In the genomic region with DNA sequence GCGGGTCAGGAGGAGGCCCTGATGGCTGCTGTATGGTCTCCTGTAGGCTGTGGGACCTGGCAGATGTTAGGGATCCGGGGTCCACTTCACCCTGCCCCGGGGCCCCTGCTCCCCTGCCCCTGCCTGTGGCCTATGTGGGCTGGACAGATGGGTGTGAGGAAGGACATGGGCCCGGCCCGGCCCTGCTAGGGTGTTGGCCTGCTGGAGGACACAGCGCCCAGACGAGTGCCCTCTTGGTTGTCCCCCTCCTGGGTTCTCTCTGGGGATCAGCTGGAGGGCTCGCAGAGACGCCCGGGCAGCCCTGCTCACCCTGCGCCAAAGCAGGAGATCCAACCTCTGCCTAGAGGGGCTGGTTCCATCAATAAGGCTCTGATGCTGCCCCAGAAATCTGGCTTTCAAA, we compare ENCODE assay signal across 23 cellular contexts. TPM values are rescaled to one million over a fixed set of nuclear protein-coding genes. Genes with fewer than 3 reads are reported as not detected.
DNase-seq lines count a peak whose midpoint lies in the region; ATAC-seq lines count a peak whose summit lies in the region.
"Had no signal": no experiment of that assay in that cellular context is flagged by ENCODE, and none has a peak within 500 bp of the region (broad histone marks: within the 10 kb centered on the region; RNA-seq: fewer than 3 reads in every experiment).

No MANE protein-coding gene starts in this region.

- in situ Hi-C loops in G401 (cut with HindIII; ENCODE audit: low sequenced_read_pairs) = no loop called here

- H3K4me1 ChIP-seq in BLaER1 treated with 17β-estradiol and CSF1 and Interleukin-3, amounts not matched to agents 10 nM and 100 nM = peaks cover 62 to 97% (median 94%) of the 10 kb centered on the region in 10 experiments
- peaks cover 26% of the 10 kb centered on the region for H3K4me1 ChIP-seq in mesenchymal stem cell (ENCODE audit: control insufficient read depth, insufficient read depth, low read depth, low read length)

- no peaks in the 10 kb centered on the region for H3K27me3 Mint-ChIP-seq in activated naive CD8-positive, alpha-beta T cell
- H3K27me3 Mint-ChIP-seq in activated naive CD8-positive, alpha-beta T cell treated with anti-CD3 and anti-CD28 coated beads for 36 hours = no peaks in the 10 kb centered on the region
- H3K27me3 Mint-ChIP-seq in immature natural killer cell (ENCODE audit: low read depth in 3 of 3) = peaks cover 8 to 13% (median 9%) of the 10 kb centered on the region in 3 donors
- H3K27me3 Mint-ChIP-seq: CD4-positive, alpha-beta memory T cell had no signal

- peak overlapping the region in 8 of 11 experiments; percentile 82 to 93 (median 89); a peak in 10 of 22 replicates for H3K4me2 ChIP-seq in BLaER1 treated with 17β-estradiol and CSF1 and Interleukin-3, amounts not matched to agents 10 nM and 100 nM
- H3K4me2 ChIP-seq in mesenchymal stem cell (ENCODE audit: low read length, poor library complexity, severe bottlenecking) = no peak overlapping the region

- H3K9me3 Mint-ChIP-seq in activated naive CD8-positive, alpha-beta T cell (ENCODE audit: low read depth) = no peaks in the 10 kb centered on the region
- H3K9me3 Mint-ChIP-seq in activated naive CD8-positive, alpha-beta T cell treated with anti-CD3 and anti-CD28 coated beads for 36 hours = no peaks in the 10 kb centered on the region
- no peaks in the 10 kb centered on the region for H3K9me3 Mint-ChIP-seq in immature natural killer cell
- H3K9me3 Mint-ChIP-seq: CD4-positive, alpha-beta memory T cell; CD4-positive, CD25-positive, alpha-beta regulatory T cell; CD8-positive, alpha-beta memory T cell had no signal

- H4K91ac ChIP-seq in mesenchymal stem cell (ENCODE audit: low read length) = no peak overlapping the region

- peak overlapping the region; percentile 19 for H2BK15ac ChIP-seq in mesenchymal stem cell (ENCODE audit: low read depth, poor library complexity, severe bottlenecking)

- no peak for ATAC-seq in esophagus mucosa

- no peak overlapping the region for H2AK5ac ChIP-seq in mesenchymal stem cell (ENCODE audit: low read length, severe bottlenecking)

- no peak overlapping the region for H3K9ac ChIP-seq in BLaER1 treated with 17β-estradiol and CSF1 and Interleukin-3, amounts not matched to agents 10 nM and 100 nM
- no peak overlapping the region for H3K9ac ChIP-seq in mesenchymal stem cell (ENCODE audit: low read length)

- H3K27me3 ChIP-seq in BLaER1 treated with 17β-estradiol and CSF1 and Interleukin-3, amounts not matched to agents 10 nM and 100 nM = peaks cover 0 to 64% (median 0%) of the 10 kb centered on the region in 11 experiments; a peak in 7 of 22 replicates
- peaks cover 0 to 52% of the 10 kb centered on the region in 2 experiments for H3K27me3 ChIP-seq in mesenchymal stem cell (ENCODE audit: control insufficient read depth in 1 of 2, insufficient read depth in 1 of 2, low read length in 2 of 2)
- H3K27me3 ChIP-seq: BE2C had no signal

- peak overlapping the region; percentile 6 for H3K27ac Mint-ChIP-seq in activated naive CD8-positive, alpha-beta T cell
- H3K27ac Mint-ChIP-seq in activated naive CD8-positive, alpha-beta T cell treated with anti-CD3 and anti-CD28 coated beads for 36 hours = no peak overlapping the region
- H3K27ac Mint-ChIP-seq in immature natural killer cell = no peak overlapping the region
- H3K27ac Mint-ChIP-seq: CD14-positive monocyte had no signal

- H2BK12ac ChIP-seq in mesenchymal stem cell (ENCODE audit: low read length in 2 of 2) = no peak overlapping the region

- H3K9me3 ChIP-seq in BLaER1 treated with 17β-estradiol and CSF1 and Interleukin-3, amounts not matched to agents 10 nM and 100 nM (replicated peaks in 1 of 11) = no peaks in the 10 kb centered on the region
- no peaks in the 10 kb centered on the region for H3K9me3 ChIP-seq in mesenchymal stem cell (ENCODE audit: control insufficient read depth, low read length)
- H3K9me3 ChIP-seq: BE2C had no signal

- WGBS in mesenchymal stem cell = 86% methylated on average over 11 of the region's 11 CpGs

- no peak overlapping the region for H3K14ac ChIP-seq in mesenchymal stem cell (ENCODE audit: low read length in 2 of 2)

- DNase-seq in activated naive CD8-positive, alpha-beta T cell treated with anti-CD3 and anti-CD28 coated beads for 36 hours = no peak
- DNase-seq in mesenchymal stem cell (no peak), G401 (ENCODE audit: low spot score) (no peak), immature natural killer cell (no peak)
- DNase-seq: 8988T; ACHN; BE2C; C1 segment of cervical spinal cord; CD4-positive, alpha-beta memory T cell; CD4-positive, CD25-positive, alpha-beta regulatory T cell; CD8-positive, alpha-beta memory T cell; COR-L47; DMS 273 treated with DMSO at 0.1 percent for 48 hours; DMS153; DMS53; DMS79; DND-41; EL; GF-D8 had no signal

- H3K18ac ChIP-seq in mesenchymal stem cell (ENCODE audit: low read depth in 1 of 2, low read length in 2 of 2) = no peak overlapping the region

- H4K8ac ChIP-seq in mesenchymal stem cell (ENCODE audit: low read length) = no peak overlapping the region

- H3K4me3 Mint-ChIP-seq in activated naive CD8-positive, alpha-beta T cell = no peak overlapping the region
- H3K4me3 Mint-ChIP-seq in activated naive CD8-positive, alpha-beta T cell treated with anti-CD3 and anti-CD28 coated beads for 36 hours = no peak overlapping the region
- no peak overlapping the region for H3K4me3 Mint-ChIP-seq in immature natural killer cell
- H3K4me3 Mint-ChIP-seq: CD14-positive monocyte; CD4-positive, alpha-beta memory T cell; CD8-positive, alpha-beta memory T cell had no signal

- no peak overlapping the region for H2AFZ ChIP-seq in mesenchymal stem cell (ENCODE audit: low read depth, low read length)

- no peak overlapping the region for H3K4ac ChIP-seq in mesenchymal stem cell (ENCODE audit: low read depth in 1 of 2, low read length in 2 of 2)

- no peaks in the 10 kb centered on the region for H3K36me3 ChIP-seq in BLaER1 treated with 17β-estradiol and CSF1 and Interleukin-3, amounts not matched to agents 10 nM and 100 nM
- H3K36me3 ChIP-seq in mesenchymal stem cell (ENCODE audit: control insufficient read depth in 1 of 2, insufficient read depth in 2 of 2, low read depth in 1 of 2, low read length in 2 of 2) = peaks cover 0 to 43% of the 10 kb centered on the region in 2 experiments
- H3K36me3 ChIP-seq: BE2C had no signal

- H3K4me3 ChIP-seq in BLaER1 treated with 17β-estradiol and CSF1 and Interleukin-3, amounts not matched to agents 10 nM and 100 nM = no peak overlapping the region
- no peak overlapping the region for H3K4me3 ChIP-seq in mesenchymal stem cell (ENCODE audit: insufficient read depth in 1 of 2, low read depth in 1 of 2, low read length in 2 of 2)

- no peaks in the 10 kb centered on the region for H3K36me3 Mint-ChIP-seq in activated naive CD8-positive, alpha-beta T cell
- no peaks in the 10 kb centered on the region for H3K36me3 Mint-ChIP-seq in activated naive CD8-positive, alpha-beta T cell treated with anti-CD3 and anti-CD28 coated beads for 36 hours
- H3K36me3 Mint-ChIP-seq in immature natural killer cell = no peaks in the 10 kb centered on the region
- H3K36me3 Mint-ChIP-seq: CD14-positive monocyte; CD4-positive, alpha-beta memory T cell; CD4-positive, CD25-positive, alpha-beta regulatory T cell; CD8-positive, alpha-beta memory T cell had no signal

- no peak overlapping the region for H3K23ac ChIP-seq in mesenchymal stem cell (ENCODE audit: low read length in 2 of 2)

- peaks cover 28% of the 10 kb centered on the region for H3K4me1 Mint-ChIP-seq in activated naive CD8-positive, alpha-beta T cell (ENCODE audit: low read depth)
- H3K4me1 Mint-ChIP-seq in activated naive CD8-positive, alpha-beta T cell treated with anti-CD3 and anti-CD28 coated beads for 36 hours = peaks cover 23% of the 10 kb centered on the region
- peaks cover 22 to 26% of the 10 kb centered on the region in 2 donors for H3K4me1 Mint-ChIP-seq in immature natural killer cell

- peaks cover 0 to 36% (median 0%) of the 10 kb centered on the region in 11 experiments; a peak in 6 of 22 replicates for H4K20me1 ChIP-seq in BLaER1 treated with 17β-estradiol and CSF1 and Interleukin-3, amounts not matched to agents 10 nM and 100 nM

- no peak overlapping the region for H2BK5ac ChIP-seq in mesenchymal stem cell (ENCODE audit: low read depth, low read length, poor library complexity, severe bottlenecking)

- no peak overlapping the region for H2BK120ac ChIP-seq in mesenchymal stem cell (ENCODE audit: low read depth, low read length)

- H3K27ac ChIP-seq in BLaER1 treated with 17β-estradiol and CSF1 and Interleukin-3, amounts not matched to agents 10 nM and 100 nM = no peak overlapping the region
- no peak overlapping the region for H3K27ac ChIP-seq in mesenchymal stem cell (ENCODE audit: low read length, poor library complexity, severe bottlenecking)

- H3K79me1 ChIP-seq in mesenchymal stem cell (replicated peaks; ENCODE audit: low read length, poor library complexity, severe bottlenecking) = peaks cover 11% of the 10 kb centered on the region

RNA-seq across cellular contexts. Expression of a gene that starts 36.2 kb away (rescaled TPM):
- total RNA-seq in activated naive CD8-positive, alpha-beta T cell treated with anti-CD3 and anti-CD28 coated beads for 36 hours = 1 to 10 TPM; 5.9 to 6.6 TPM
- polyA plus RNA-seq in mesenchymal stem cell (2013, experiment 1 of 2) = 0.15 TPM
- 0.11 TPM for polyA plus RNA-seq in mesenchymal stem cell (2013, experiment 2 of 2)
- 0.68 TPM for total RNA-seq in esophagus mucosa
- total RNA-seq in G401 (2014; rRNA removed; shearing (Covaris generic)) = 0.31 and 1.3 TPM in 2 replicates
- polyA plus RNA-seq in immature natural killer cell = not detected
